In genomic region chr13:99310382-99311031, GRCh38 we compare ENCODE assay signal across 9 cellular contexts. TPM values are rescaled to one million over a fixed set of nuclear protein-coding genes. Genes with fewer than 3 reads are reported as not detected.
A peak's percentile ranks its signal among the peaks of the same experiment; 100 is the strongest.
DNase-seq lines count a peak whose midpoint lies in the region; ATAC-seq, FAIRE-seq and TF ChIP-seq lines count a peak whose summit lies in the region.
"Had no signal": no experiment of that assay in that cellular context is flagged by ENCODE, and none has a peak within 500 bp of the region (broad histone marks: within the 10 kb centered on the region; RNA-seq: fewer than 3 reads in every experiment).

No MANE protein-coding gene starts in this region.

- ATAC-seq in A549, result no peak
- peak; percentile 46 for ATAC-seq in GM18868 (IDR thresholded peaks at IDR 0.05; ENCODE audit: unreplicated experiment)
- ATAC-seq in HG03565 (IDR thresholded peaks at IDR 0.05; ENCODE audit: unreplicated experiment), result peak; percentile 43

- H3K4me3 ChIP-seq in A549 (no peak overlapping the region), H7 (ENCODE audit: insufficient read depth, low read depth, low read length) (no peak overlapping the region), BE2C (ENCODE audit: low read depth, low read length) (no peak overlapping the region)
- H3K4me3 ChIP-seq in effector memory CD4-positive, alpha-beta T cell (ENCODE audit: insufficient read depth, low read depth, low read length, poor library complexity, severe bottlenecking), result no peak overlapping the region

- no peak for TF ChIP-seq POLR2A in A549 (IDR thresholded peaks at IDR 0.05; ENCODE audit: low read length)

- TF ChIP-seq EP300 in A549 (IDR thresholded peaks at IDR 0.05), result no peak

- no peak for FAIRE-seq in A549 (lab: Jason Lieb, UNC)

- H3K27ac ChIP-seq in A549, result no peak overlapping the region
- H3K27ac ChIP-seq in effector memory CD4-positive, alpha-beta T cell (ENCODE audit: insufficient read depth, low read length, poor library complexity, severe bottlenecking), result peak overlapping the region; percentile 51

- no peak for DNase-seq in A549 (ENCODE audit: low read depth in 1 of 2, low spot score in 1 of 2)
- DNase-seq in effector memory CD4-positive, alpha-beta T cell, result no peak
- DNase-seq in H7, result no peak
- DNase-seq in NCI-H187 treated with DMSO at 0.1 percent for 48 hours (lab: John Stamatoyannopoulos, UW), result no peak
- no peak for DNase-seq in glomerular visceral epithelial cell (ENCODE audit: extremely low spot score)
- DNase-seq in BE2C, result no peak

- H3K36me3 ChIP-seq in effector memory CD4-positive, alpha-beta T cell (ENCODE audit: control insufficient read depth, insufficient read depth, low read length), result peaks cover 5% of the 10 kb centered on the region
- H3K36me3 ChIP-seq in H7 (replicated peaks; ENCODE audit: control insufficient read depth, insufficient read depth, low read length) (no peaks in the 10 kb centered on the region; the same call in 1 of the 2 replicates), BE2C (no peaks in the 10 kb centered on the region)

- POLR2A ChIA-PET in A549 (lab: Yijun Ruan, JAX), result no interaction called here

- WGBS in A549 (ENCODE audit: missing lambda C conversion rate), result 69% methylated on average over 4 of the region's 4 CpGs

- H3K9me3 ChIP-seq in A549, result no peaks in the 10 kb centered on the region
- no peaks in the 10 kb centered on the region for H3K9me3 ChIP-seq in effector memory CD4-positive, alpha-beta T cell (ENCODE audit: control insufficient read depth, low read length)
- H3K9me3 ChIP-seq in BE2C, result no peaks in the 10 kb centered on the region

- CTCF ChIA-PET in A549 (lab: Yijun Ruan, JAX), result no interaction called here

- peaks cover 37% of the 10 kb centered on the region for H3K4me1 ChIP-seq in A549
- H3K4me1 ChIP-seq in effector memory CD4-positive, alpha-beta T cell (ENCODE audit: control insufficient read depth, insufficient read depth, low read length, poor library complexity, severe bottlenecking), result peaks cover 65% of the 10 kb centered on the region
- H3K4me1 ChIP-seq in BE2C, result no peaks in the 10 kb centered on the region

- TF ChIP-seq CTCF in A549 (IDR thresholded peaks at IDR 0.05) (no peak), BE2C (IDR thresholded peaks at IDR 0.05; ENCODE audit: low read depth, low read length) (no peak)

- no peak for TF ChIP-seq RAD21 in A549 (conservative IDR thresholded peaks at IDR 0.05 in 1 of 2, IDR thresholded peaks at IDR 0.05 in 1 of 2)

- H3K27me3 ChIP-seq in effector memory CD4-positive, alpha-beta T cell (replicated peaks; ENCODE audit: control insufficient read depth, insufficient read depth, low read length, poor library complexity, severe bottlenecking), result no peaks in the 10 kb centered on the region
- H3K27me3 ChIP-seq in H7 (ENCODE audit: control insufficient read depth, insufficient read depth, low read length) (no peaks in the 10 kb centered on the region), BE2C (no peaks in the 10 kb centered on the region)

- peak overlapping the region; percentile 28; the same call in 1 of the 3 replicates for H3K4me2 ChIP-seq in A549

TF ChIP-seq in A549, 52 proteins besides CTCF, POLR2A, EP300 and RAD21:
- TF ChIP-seq, protein P1, sequence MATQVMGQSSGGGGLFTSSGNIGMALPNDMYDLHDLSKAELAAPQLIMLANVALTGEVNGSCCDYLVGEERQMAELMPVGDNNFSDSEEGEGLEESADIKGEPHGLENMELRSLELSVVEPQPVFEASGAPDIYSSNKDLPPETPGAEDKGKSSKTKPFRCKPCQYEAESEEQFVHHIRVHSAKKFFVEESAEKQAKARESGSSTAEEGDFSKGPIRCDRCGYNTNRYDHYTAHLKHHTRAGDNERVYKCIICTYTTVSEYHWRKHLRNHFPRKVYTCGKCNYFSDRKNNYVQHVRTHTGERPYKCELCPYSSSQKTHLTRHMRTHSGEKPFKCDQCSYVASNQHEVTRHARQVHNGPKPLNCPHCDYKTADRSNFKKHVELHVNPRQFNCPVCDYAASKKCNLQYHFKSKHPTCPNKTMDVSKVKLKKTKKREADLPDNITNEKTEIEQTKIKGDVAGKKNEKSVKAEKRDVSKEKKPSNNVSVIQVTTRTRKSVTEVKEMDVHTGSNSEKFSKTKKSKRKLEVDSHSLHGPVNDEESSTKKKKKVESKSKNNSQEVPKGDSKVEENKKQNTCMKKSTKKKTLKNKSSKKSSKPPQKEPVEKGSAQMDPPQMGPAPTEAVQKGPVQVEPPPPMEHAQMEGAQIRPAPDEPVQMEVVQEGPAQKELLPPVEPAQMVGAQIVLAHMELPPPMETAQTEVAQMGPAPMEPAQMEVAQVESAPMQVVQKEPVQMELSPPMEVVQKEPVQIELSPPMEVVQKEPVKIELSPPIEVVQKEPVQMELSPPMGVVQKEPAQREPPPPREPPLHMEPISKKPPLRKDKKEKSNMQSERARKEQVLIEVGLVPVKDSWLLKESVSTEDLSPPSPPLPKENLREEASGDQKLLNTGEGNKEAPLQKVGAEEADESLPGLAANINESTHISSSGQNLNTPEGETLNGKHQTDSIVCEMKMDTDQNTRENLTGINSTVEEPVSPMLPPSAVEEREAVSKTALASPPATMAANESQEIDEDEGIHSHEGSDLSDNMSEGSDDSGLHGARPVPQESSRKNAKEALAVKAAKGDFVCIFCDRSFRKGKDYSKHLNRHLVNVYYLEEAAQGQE (IDR thresholded peaks at IDR 0.05), result no peak

RNA-seq across cellular contexts. Expression of gene GPR183, which starts 3.3 kb away (rescaled TPM):
- not detected in 2 replicates for polyA plus RNA-seq in A549 (2011; rRNA removed)
- polyA plus RNA-seq in A549 (2012; cell fraction: cytosol; rRNA removed), result not detected in 2 replicates
- not detected in 2 replicates for polyA plus RNA-seq in A549 (2012; cell fraction: nucleus; rRNA removed)
- not detected in 3 replicates for polyA plus RNA-seq in A549 (2017; fragmentation: RNase III; extraction: RNeasy Plus Mini Kit Qiagen cat#74134 plus additional on column Dnase treatment)
- polyA minus RNA-seq in A549 (2011; rRNA and poly(A)+ RNA removed), result not detected in 2 replicates
- not detected in 2 replicates for total RNA-seq in H7 (2014; rRNA removed; shearing (Covaris generic))
- not detected for polyA plus RNA-seq in BE2C (2012; ENCODE audit: insufficient read depth, insufficient read length, low read depth)

RNA-seq across cellular contexts. Expression of gene GPR18, which starts 52.3 kb away (rescaled TPM):
- polyA plus RNA-seq in A549 (2011; rRNA removed), result not detected in 2 replicates
- not detected in 2 replicates for polyA plus RNA-seq in A549 (2012; cell fraction: cytosol; rRNA removed)
- polyA plus RNA-seq in A549 (2012; cell fraction: nucleus; rRNA removed), result not detected in 2 replicates
- not detected in 3 replicates for polyA plus RNA-seq in A549 (2017; fragmentation: RNase III; extraction: RNeasy Plus Mini Kit Qiagen cat#74134 plus additional on column Dnase treatment)
- polyA minus RNA-seq in A549 (2011; rRNA and poly(A)+ RNA removed), result not detected in 2 replicates
- 0.10 TPM in 1 of 2 replicates, not detected in the other for total RNA-seq in H7 (2014; rRNA removed; shearing (Covaris generic))
- not detected for polyA plus RNA-seq in BE2C (2012; ENCODE audit: insufficient read depth, insufficient read length, low read depth)
- total RNA-seq: glomerular endothelial cell had no signal

Comparison
In these comparisons a context has a peak if more than half of its experiments do, and no peak if none do; other contexts are left out.
1. ATAC-seq: peak in GM18868 (single experiment) and HG03565 (single experiment); none in A549 (0 of 2).